ENCODE assay signal across 21 cellular contexts in genomic region chr10:24287559-24288195, GRCh38.
"Had no signal": no experiment of that assay in that cellular context is flagged by ENCODE, and none has a peak within 500 bp of the region (broad histone marks: within the 10 kb centered on the region; RNA-seq: fewer than 3 reads in every experiment).

No MANE protein-coding gene starts in this region.

- H3K4me1 Mint-ChIP-seq: activated CD4-positive, alpha-beta T cell treated with anti-CD3 and anti-CD28 coated beads, Interleukin-2, amount 10 ng/mL, durations not matched to agents 24 days and 14 days; central memory CD8-positive, alpha-beta T cell; immature natural killer cell; naive thymus-derived CD4-positive, alpha-beta T cell had no signal

- H3K36me3 Mint-ChIP-seq: activated naive CD8-positive, alpha-beta T cell; immature natural killer cell; naive thymus-derived CD4-positive, alpha-beta T cell had no signal

- H3K4me3 ChIP-seq: body of pancreas, heart left ventricle, mucosa of descending colon, ovary, upper lobe of left lung had no signal

- H3K9me3 ChIP-seq: body of pancreas, mucosa of descending colon, ovary, upper lobe of left lung had no signal

- H3K27me3 ChIP-seq: body of pancreas, heart left ventricle, ovary, upper lobe of left lung had no signal

- DNase-seq: activated CD4-positive, alpha-beta T cell treated with anti-CD3 and anti-CD28 coated beads, Interleukin-2, amount 10 ng/mL, durations not matched to agents 24 days and 14 days; activated CD4-positive, CD25-positive, alpha-beta regulatory T cell; activated CD8-positive, alpha-beta memory T cell treated with anti-CD3 and anti-CD28 coated beads, Interleukin-2, amount 50 U/mL, for 48 hours; activated gamma-delta T cell treated with Interleukin-2 at 50 U/mL for 16 hours; amygdala; body of pancreas; cortex of kidney; effector CD4-positive, alpha-beta T cell; heart left ventricle; immature natural killer cell; left colon; mucosa of descending colon; naive thymus-derived CD4-positive, alpha-beta T cell; ovary; stimulated activated CD4-positive, alpha-beta T cell treated with anti-CD3 and anti-CD28 coated beads, Interleukin-2, amount 100 ng/mL, for 48 hours; stimulated activated naive CD4-positive, alpha-beta T cell treated with Interleukin-2 at 50 U/mL for 16 hours; upper lobe of left lung had no signal

- FAIRE-seq: frontal cortex, TTC549 had no signal

- H3K4me3 Mint-ChIP-seq: activated CD4-positive, alpha-beta T cell treated with anti-CD3 and anti-CD28 coated beads, Interleukin-2, amount 10 ng/mL, durations not matched to agents 24 days and 14 days; activated naive CD8-positive, alpha-beta T cell; central memory CD8-positive, alpha-beta T cell; immature natural killer cell; naive thymus-derived CD4-positive, alpha-beta T cell had no signal

- ATAC-seq: body of pancreas; left colon; mucosa of descending colon; naive thymus-derived CD4-positive, alpha-beta T cell had no signal

- H3K36me3 ChIP-seq: ovary, upper lobe of left lung had no signal

- H3K27ac ChIP-seq: ovary, upper lobe of left lung had no signal

- H3K27ac Mint-ChIP-seq: activated CD4-positive, alpha-beta T cell treated with anti-CD3 and anti-CD28 coated beads, Interleukin-2, amount 10 ng/mL, durations not matched to agents 24 days and 14 days; activated naive CD8-positive, alpha-beta T cell; immature natural killer cell; naive thymus-derived CD4-positive, alpha-beta T cell had no signal
